24 cellular contexts compared by ENCODE assay signal in genomic region chr12:4628406-4628805, GRCh38.
"Had no signal": no experiment of that assay in that cellular context is flagged by ENCODE, and none has a peak within 500 bp of the region (broad histone marks: within the 10 kb centered on the region; RNA-seq: fewer than 3 reads in every experiment).

No MANE protein-coding gene starts in this region.

- H3K36me3 ChIP-seq: ascending aorta, cardiac muscle cell had no signal

- H3K9me3 ChIP-seq: ascending aorta, SK-N-SH had no signal

- H3K27me3 ChIP-seq: ascending aorta had no signal

- H3K4me1 ChIP-seq: ascending aorta had no signal

- H3K27ac ChIP-seq: ascending aorta, cardiac muscle cell had no signal

- H3K4me3 ChIP-seq: ascending aorta, cardiac muscle cell had no signal

- H3K4me2 ChIP-seq: SK-N-SH had no signal

- ATAC-seq: activated CD8-positive, alpha-beta T cell treated with anti-CD3 and anti-CD28 coated beads for 36 hours had no signal

- DNase-seq: activated CD4-positive, alpha-beta T cell treated with anti-CD3 and anti-CD28 coated beads, Interleukin-2, amount 10 ng/mL, durations not matched to agents 24 days and 14 days; activated CD4-positive, alpha-beta T cell treated with anti-CD3 and anti-CD28 coated beads, Interleukin-2, amount 50 U/mL, for 4 hours; activated CD8-positive, alpha-beta T cell treated with anti-CD3 and anti-CD28 coated beads for 36 hours; activated gamma-delta T cell; activated naive CD4-positive, alpha-beta T cell treated with Interleukin-2 at 50 U/mL for 16 hours; activated naive CD8-positive, alpha-beta T cell treated with anti-CD3 and anti-CD28 coated beads, Interleukin-2, amount 10 ng/mL, durations not matched to agents 7 days and 5 days; activated T-cell treated with anti-CD3 and anti-CD28 coated beads, Interleukin-2, amount 50 U/mL, for 24 hours; amygdala; Karpas-422; KBM-7; NCI-H1092 treated with DMSO at 0.1 percent for 48 hours; NCI-H1417; NCI-H146; NCI-H187; NCI-H2029 treated with DMSO at 0.1 percent for 48 hours; NCI-H2107; NCI-H2171; NCI-H510A; NCI-H526; NCI-H748 treated with DMSO at 0.1 percent for 48 hours; SIG-M5; SK-N-SH had no signal
